ENCODE assay signal across 8 cellular contexts in the genomic region with DNA sequence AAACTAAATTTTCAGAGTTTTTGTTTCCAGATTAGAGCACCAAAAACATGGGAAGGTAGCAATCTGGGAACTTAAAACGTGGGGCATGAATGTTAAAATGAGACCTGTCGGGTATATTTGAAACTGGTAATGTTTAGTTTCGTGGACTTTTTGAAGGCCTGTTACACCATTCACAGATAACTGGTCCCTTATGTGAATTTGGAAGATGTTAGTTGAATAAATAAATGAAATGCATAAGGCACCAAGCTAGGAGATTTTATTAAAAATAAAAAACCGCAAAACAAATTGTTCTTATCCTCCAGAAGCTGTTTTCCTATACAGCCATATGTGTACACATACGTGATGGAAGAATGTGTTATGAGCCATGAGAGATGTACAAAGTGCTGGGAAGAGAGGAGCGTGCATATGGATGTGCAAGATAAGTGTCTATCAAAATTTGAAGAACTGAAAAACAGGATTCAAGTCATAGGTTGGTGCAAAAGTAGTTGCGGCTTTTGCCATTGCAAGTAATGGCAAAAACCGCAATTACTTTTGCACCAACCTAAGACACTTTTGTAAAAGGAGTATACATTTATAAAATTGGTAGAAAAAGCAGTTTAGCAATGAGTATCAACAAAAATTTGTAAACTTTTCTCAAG.
DNase-seq lines count a peak whose midpoint lies in the region; ATAC-seq and TF ChIP-seq lines count a peak whose summit lies in the region.

No MANE protein-coding gene starts in this region.

- peaks cover 10% of the 10 kb centered on the region for H3K4me1 ChIP-seq in RWPE2 (ENCODE audit: insufficient read depth, poor library complexity, severe bottlenecking)
- H3K4me1 ChIP-seq in parathyroid adenoma, result peaks cover 20% of the 10 kb centered on the region

- DNase-seq in T-helper 2 cell treated with Interferon-gamma antibody and Interleukin-4, amounts not matched to agents 5 μg/mL and 100 μg/mL, for 36 hours (ENCODE audit: low spot score), result no peak
- no peak for DNase-seq in T-helper 2 cell
- DNase-seq in RWPE2 (ENCODE audit: low spot score), result no peak
- no peak for DNase-seq in epithelial cell of prostate (ENCODE audit: low read depth, low spot score)
- no peak for DNase-seq in stimulated activated CD4-positive, alpha-beta T cell treated with anti-CD3 and anti-CD28 coated beads, Interleukin-4, amount 100 ng/mL, for 24 hours
- no peak for DNase-seq in epidermal melanocyte (ENCODE audit: insufficient read length, low spot score)

- peaks cover 35% of the 10 kb centered on the region for H3K4me1 Mint-ChIP-seq in T-helper 2 cell treated with Interferon-gamma antibody and Interleukin-4, amounts not matched to agents 5 μg/mL and 100 μg/mL, for 36 hours (ENCODE audit: low read depth)

- no peaks in the 10 kb centered on the region for H3K9me3 Mint-ChIP-seq in T-helper 2 cell treated with Interferon-gamma antibody and Interleukin-4, amounts not matched to agents 5 μg/mL and 100 μg/mL, for 36 hours

- H3K27ac ChIP-seq in RWPE2 (ENCODE audit: poor library complexity, severe bottlenecking), result peak overlapping the region; percentile 71
- peak overlapping the region; percentile 79 for H3K27ac ChIP-seq in epithelial cell of prostate
- H3K27ac ChIP-seq in parathyroid adenoma, result peak overlapping the region; percentile 95

- H3K79me2 ChIP-seq in parathyroid adenoma, result no peaks in the 10 kb centered on the region

- H3K4me2 ChIP-seq in parathyroid adenoma (ENCODE audit: low read length), result peak overlapping the region; percentile 83

- H3K4me3 ChIP-seq in RWPE2 (ENCODE audit: severe bottlenecking) (peak overlapping the region; percentile 72), parathyroid adenoma (ENCODE audit: low read depth, low read length) (peak overlapping the region; percentile 81)

- no peak overlapping the region for H3K9ac ChIP-seq in parathyroid adenoma

- H3K27ac Mint-ChIP-seq in T-helper 2 cell treated with Interferon-gamma antibody and Interleukin-4, amounts not matched to agents 5 μg/mL and 100 μg/mL, for 36 hours, result peak overlapping the region; percentile 76

- ATAC-seq in RWPE2 (ENCODE audit: low read depth), result no peak
- ATAC-seq in HG03196 (IDR thresholded peaks at IDR 0.05; ENCODE audit: unreplicated experiment), result no peak

- H3K36me3 ChIP-seq in RWPE2 (ENCODE audit: low read depth) (no peaks in the 10 kb centered on the region), parathyroid adenoma (ENCODE audit: control insufficient read depth, insufficient read depth, low read length) (no peaks in the 10 kb centered on the region)

- no peaks in the 10 kb centered on the region for H3K9me3 ChIP-seq in RWPE2 (ENCODE audit: severe bottlenecking)
- no peaks in the 10 kb centered on the region for H3K9me3 ChIP-seq in parathyroid adenoma (ENCODE audit: control insufficient read depth, low read length)

- peak overlapping the region; percentile 77 for H3K4me3 Mint-ChIP-seq in T-helper 2 cell treated with Interferon-gamma antibody and Interleukin-4, amounts not matched to agents 5 μg/mL and 100 μg/mL, for 36 hours

- H3K27me3 ChIP-seq in RWPE2 (ENCODE audit: insufficient read depth, poor library complexity, severe bottlenecking), result no peaks in the 10 kb centered on the region
- no peaks in the 10 kb centered on the region for H3K27me3 ChIP-seq in parathyroid adenoma (ENCODE audit: control insufficient read depth, insufficient read depth, low read length)

- peaks cover 8% of the 10 kb centered on the region for H3K27me3 Mint-ChIP-seq in T-helper 2 cell treated with Interferon-gamma antibody and Interleukin-4, amounts not matched to agents 5 μg/mL and 100 μg/mL, for 36 hours (ENCODE audit: low read depth)

- peak overlapping the region; percentile 85 for H2AFZ ChIP-seq in parathyroid adenoma

- no peaks in the 10 kb centered on the region for H3K36me3 Mint-ChIP-seq in T-helper 2 cell treated with Interferon-gamma antibody and Interleukin-4, amounts not matched to agents 5 μg/mL and 100 μg/mL, for 36 hours (ENCODE audit: low read depth)

- TF ChIP-seq CTCF in RWPE2 (IDR thresholded peaks at IDR 0.05; ENCODE audit: poor library complexity, severe bottlenecking) (no peak), parathyroid adenoma (IDR thresholded peaks at IDR 0.05) (no peak)
